14 cellular contexts compared by ENCODE assay signal in genomic region chr13:21219044-21219381, GRCh38. TPM values are rescaled to one million over a fixed set of nuclear protein-coding genes. Genes with fewer than 3 reads are reported as not detected.
DNase-seq lines count a peak whose midpoint lies in the region; ATAC-seq and TF ChIP-seq lines count a peak whose summit lies in the region.
"Had no signal": no experiment of that assay in that cellular context is flagged by ENCODE, and none has a peak within 500 bp of the region (broad histone marks: within the 10 kb centered on the region; RNA-seq: fewer than 3 reads in every experiment).

No MANE protein-coding gene starts in this region.

- peak; percentile 16 for DNase-seq in activated T-helper 1 cell treated with anti-CD3 and anti-CD28 coated beads, Interleukin-12 subunit alpha, Interleukin-12 subunit beta, Interleukin-2, Interleukin-4 antibody, amounts not matched to agents 30 ng/mL and 10 ng/mL and 1 ng/mL, durations not matched to agents 14 hours and 24 hours and 36 hours (ENCODE audit: low spot score)
- no peak for DNase-seq in OCI-M1 (lab: John Stamatoyannopoulos, UW)
- DNase-seq in Peyer's patch: no peak
- DNase-seq: activated T-cell treated with anti-CD3 and anti-CD28 coated beads, Interleukin-2, amount 50 U/mL, for 4 hours; CD4-positive, alpha-beta T cell; mammary epithelial cell; occipital lobe; Right ventricle myocardium superior; testis had no signal

- no peaks in the 10 kb centered on the region for H3K4me1 ChIP-seq in Peyer's patch
- H3K4me1 ChIP-seq: testis had no signal

- H3K4me3 Mint-ChIP-seq in activated T-helper 1 cell treated with anti-CD3 and anti-CD28 coated beads, Interleukin-12 subunit alpha, Interleukin-12 subunit beta, Interleukin-2, Interleukin-4 antibody, amounts not matched to agents 30 ng/mL and 10 ng/mL and 1 ng/mL, durations not matched to agents 14 hours and 24 hours and 36 hours: peak overlapping the region; percentile 40
- H3K4me3 Mint-ChIP-seq: activated T-cell treated with anti-CD3 and anti-CD28 coated beads, Interleukin-2, amount 50 U/mL, for 4 hours; CD4-positive, alpha-beta T cell had no signal

- no peaks in the 10 kb centered on the region for H3K9me3 ChIP-seq in Peyer's patch
- H3K9me3 ChIP-seq: testis had no signal

- H3K4me3 ChIP-seq in Peyer's patch: no peak overlapping the region
- H3K4me3 ChIP-seq: testis had no signal

- ATAC-seq in GM18511 (IDR thresholded peaks at IDR 0.05; ENCODE audit: unreplicated experiment) (peak; percentile 58), GM19452 (IDR thresholded peaks at IDR 0.05; ENCODE audit: unreplicated experiment) (peak; percentile 63), HG03103 (IDR thresholded peaks at IDR 0.05; ENCODE audit: low read depth, unreplicated experiment) (peak; percentile 45), GM21447 (IDR thresholded peaks at IDR 0.05; ENCODE audit: unreplicated experiment) (no peak), HG02798 (IDR thresholded peaks at IDR 0.05; ENCODE audit: poor library complexity, unreplicated experiment) (no peak)

- peaks cover 23% of the 10 kb centered on the region for H3K9me3 Mint-ChIP-seq in activated T-helper 1 cell treated with anti-CD3 and anti-CD28 coated beads, Interleukin-12 subunit alpha, Interleukin-12 subunit beta, Interleukin-2, Interleukin-4 antibody, amounts not matched to agents 30 ng/mL and 10 ng/mL and 1 ng/mL, durations not matched to agents 14 hours and 24 hours and 36 hours

- no peaks in the 10 kb centered on the region for H3K27me3 ChIP-seq in Peyer's patch
- H3K27me3 ChIP-seq: testis had no signal

- peaks cover 8% of the 10 kb centered on the region for H3K36me3 Mint-ChIP-seq in activated T-helper 1 cell treated with anti-CD3 and anti-CD28 coated beads, Interleukin-12 subunit alpha, Interleukin-12 subunit beta, Interleukin-2, Interleukin-4 antibody, amounts not matched to agents 30 ng/mL and 10 ng/mL and 1 ng/mL, durations not matched to agents 14 hours and 24 hours and 36 hours (ENCODE audit: low read depth)

- TF ChIP-seq POLR2A in Peyer's patch (IDR thresholded peaks at IDR 0.05): no peak

- H3K36me3 ChIP-seq in Peyer's patch: no peaks in the 10 kb centered on the region

- H3K27ac Mint-ChIP-seq in activated T-helper 1 cell treated with anti-CD3 and anti-CD28 coated beads, Interleukin-12 subunit alpha, Interleukin-12 subunit beta, Interleukin-2, Interleukin-4 antibody, amounts not matched to agents 30 ng/mL and 10 ng/mL and 1 ng/mL, durations not matched to agents 14 hours and 24 hours and 36 hours: no peak overlapping the region
- H3K27ac Mint-ChIP-seq: CD4-positive, alpha-beta T cell had no signal

- no peak for TF ChIP-seq CTCF in Peyer's patch (IDR thresholded peaks at IDR 0.05)

- peaks cover 32% of the 10 kb centered on the region for H3K27me3 Mint-ChIP-seq in activated T-helper 1 cell treated with anti-CD3 and anti-CD28 coated beads, Interleukin-12 subunit alpha, Interleukin-12 subunit beta, Interleukin-2, Interleukin-4 antibody, amounts not matched to agents 30 ng/mL and 10 ng/mL and 1 ng/mL, durations not matched to agents 14 hours and 24 hours and 36 hours (ENCODE audit: insufficient read depth)
- H3K27me3 Mint-ChIP-seq: CD4-positive, alpha-beta T cell had no signal

- no peak overlapping the region for H3K27ac ChIP-seq in Peyer's patch
- H3K27ac ChIP-seq: testis had no signal

- intact Hi-C loops in activated T-helper 1 cell treated with anti-CD3 and anti-CD28 coated beads, Interleukin-12 subunit alpha, Interleukin-12 subunit beta, Interleukin-2, Interleukin-4 antibody, amounts not matched to agents 30 ng/mL and 10 ng/mL and 1 ng/mL, durations not matched to agents 14 hours and 24 hours and 36 hours (cut with micrococcal nuclease): no loop called here

- H3K4me1 Mint-ChIP-seq in activated T-helper 1 cell treated with anti-CD3 and anti-CD28 coated beads, Interleukin-12 subunit alpha, Interleukin-12 subunit beta, Interleukin-2, Interleukin-4 antibody, amounts not matched to agents 30 ng/mL and 10 ng/mL and 1 ng/mL, durations not matched to agents 14 hours and 24 hours and 36 hours (ENCODE audit: low read depth): peaks cover 20% of the 10 kb centered on the region

RNA-seq across cellular contexts. Expression of gene MRPL57, which starts 42.6 kb away (rescaled TPM):
- 31.4 and 33.3 TPM in 2 replicates for total RNA-seq in activated T-helper 1 cell treated with anti-CD3 and anti-CD28 coated beads, Interleukin-12 subunit alpha, Interleukin-12 subunit beta, Interleukin-2, Interleukin-4 antibody, amounts not matched to agents 30 ng/mL and 10 ng/mL and 1 ng/mL, durations not matched to agents 14 hours and 24 hours and 36 hours
- 10 to 100 TPM; 10.1 to 24.3 (median 15.5) TPM for total RNA-seq in Peyer's patch

RNA-seq across cellular contexts. Expression of gene SKA3, which starts 42.7 kb away (rescaled TPM):
- 29.4 and 32.4 TPM in 2 replicates for total RNA-seq in activated T-helper 1 cell treated with anti-CD3 and anti-CD28 coated beads, Interleukin-12 subunit alpha, Interleukin-12 subunit beta, Interleukin-2, Interleukin-4 antibody, amounts not matched to agents 30 ng/mL and 10 ng/mL and 1 ng/mL, durations not matched to agents 14 hours and 24 hours and 36 hours
- 1 to 10 TPM; 1.1 to 6.6 (median 1.4) TPM for total RNA-seq in Peyer's patch

Comparison
In these comparisons a context has a peak if more than half of its experiments do, and no peak if none do; other contexts are left out.
1. ATAC-seq: peak in GM18511 (single experiment), GM19452 (single experiment) and HG03103 (single experiment); none in GM21447 (single experiment) and HG02798 (single experiment).